ENCODE assay signal across 1 cellular context in the genomic region with DNA sequence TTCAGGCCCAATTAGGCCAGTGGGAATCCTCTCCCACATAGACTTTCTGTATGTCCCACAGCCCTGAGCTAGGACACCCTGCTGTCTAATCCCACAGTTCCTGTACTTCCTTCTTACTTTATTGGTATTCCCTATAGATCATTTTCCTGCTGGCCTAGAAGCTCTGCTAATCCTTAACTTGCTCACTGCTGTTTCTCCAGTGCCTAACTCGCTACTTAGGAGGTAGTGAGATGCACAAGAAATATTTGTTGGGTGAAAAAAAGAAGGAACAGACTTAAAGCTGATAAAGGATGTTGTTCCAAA.
TF ChIP-seq lines count a peak whose summit lies in the region.

No MANE protein-coding gene starts in this region.

TF ChIP-seq in IMR-90, 13 proteins besides CTCF, POLR2A, EP300 and RAD21:
- no peak for TF ChIP-seq RCOR1 (IDR thresholded peaks at IDR 0.05; ENCODE audit: insufficient replicate concordance, low read length)
- TF ChIP-seq RFX5 (IDR thresholded peaks at IDR 0.05; ENCODE audit: low read depth, low read length), result no peak
- no peak for TF ChIP-seq MAZ (IDR thresholded peaks at IDR 0.05; ENCODE audit: borderline replicate concordance, low read depth, low read length)
- TF ChIP-seq BHLHE40 (IDR thresholded peaks at IDR 0.05; ENCODE audit: low read depth, low read length), result no peak
- TF ChIP-seq CHD1 (IDR thresholded peaks at IDR 0.05; ENCODE audit: low read depth, low read length), result no peak
- no peak for TF ChIP-seq MAFK (IDR thresholded peaks at IDR 0.05; ENCODE audit: low read depth, low read length)
- no peak for TF ChIP-seq FOS (IDR thresholded peaks at IDR 0.05; ENCODE audit: low read depth, low read length)
- no peak for TF ChIP-seq SMC3 (IDR thresholded peaks at IDR 0.05; ENCODE audit: low read depth, low read length)
- TF ChIP-seq, protein P1, sequence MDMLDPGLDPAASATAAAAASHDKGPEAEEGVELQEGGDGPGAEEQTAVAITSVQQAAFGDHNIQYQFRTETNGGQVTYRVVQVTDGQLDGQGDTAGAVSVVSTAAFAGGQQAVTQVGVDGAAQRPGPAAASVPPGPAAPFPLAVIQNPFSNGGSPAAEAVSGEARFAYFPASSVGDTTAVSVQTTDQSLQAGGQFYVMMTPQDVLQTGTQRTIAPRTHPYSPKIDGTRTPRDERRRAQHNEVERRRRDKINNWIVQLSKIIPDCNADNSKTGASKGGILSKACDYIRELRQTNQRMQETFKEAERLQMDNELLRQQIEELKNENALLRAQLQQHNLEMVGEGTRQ (IDR thresholded peaks at IDR 0.05; ENCODE audit: low read depth, low read length), result no peak
- TF ChIP-seq, protein P2, sequence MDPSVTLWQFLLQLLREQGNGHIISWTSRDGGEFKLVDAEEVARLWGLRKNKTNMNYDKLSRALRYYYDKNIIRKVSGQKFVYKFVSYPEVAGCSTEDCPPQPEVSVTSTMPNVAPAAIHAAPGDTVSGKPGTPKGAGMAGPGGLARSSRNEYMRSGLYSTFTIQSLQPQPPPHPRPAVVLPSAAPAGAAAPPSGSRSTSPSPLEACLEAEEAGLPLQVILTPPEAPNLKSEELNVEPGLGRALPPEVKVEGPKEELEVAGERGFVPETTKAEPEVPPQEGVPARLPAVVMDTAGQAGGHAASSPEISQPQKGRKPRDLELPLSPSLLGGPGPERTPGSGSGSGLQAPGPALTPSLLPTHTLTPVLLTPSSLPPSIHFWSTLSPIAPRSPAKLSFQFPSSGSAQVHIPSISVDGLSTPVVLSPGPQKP (IDR thresholded peaks at IDR 0.05; ENCODE audit: borderline replicate concordance, low read depth, low read length), result no peak
- TF ChIP-seq MXI1 (IDR thresholded peaks at IDR 0.05; ENCODE audit: borderline replicate concordance, low read depth, low read length), result no peak
- TF ChIP-seq NFE2L2 (IDR thresholded peaks at IDR 0.05; ENCODE audit: low read depth, low read length), result no peak
- no peak for TF ChIP-seq CEBPB (IDR thresholded peaks at IDR 0.05; ENCODE audit: low read depth, low read length)
